In the genomic region with DNA sequence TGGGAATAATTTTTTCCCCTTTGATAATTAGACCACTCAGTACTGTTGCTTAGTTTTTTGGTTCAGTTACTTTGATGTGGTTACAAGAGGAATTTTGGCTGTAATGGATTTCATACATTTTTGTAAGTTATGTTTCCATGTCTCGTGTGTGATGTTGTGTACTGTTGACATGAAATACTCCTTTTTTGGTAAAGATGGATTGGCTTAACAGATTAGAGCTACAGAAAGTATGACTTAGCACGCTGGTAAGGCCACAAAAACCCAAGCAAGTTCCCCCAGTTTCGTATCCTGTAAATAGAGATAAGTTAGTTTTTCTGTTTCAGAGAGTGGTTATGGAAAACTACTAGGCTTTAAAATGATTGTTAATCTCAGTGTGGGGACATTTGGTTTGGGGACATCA, we compare ENCODE assay signal across 17 cellular contexts. TPM values are rescaled to one million over a fixed set of nuclear protein-coding genes. Genes with fewer than 3 reads are reported as not detected.
DNase-seq lines count a peak whose midpoint lies in the region; ATAC-seq and TF ChIP-seq lines count a peak whose summit lies in the region.
"Had no signal": no experiment of that assay in that cellular context is flagged by ENCODE, and none has a peak within 500 bp of the region (broad histone marks: within the 10 kb centered on the region; RNA-seq: fewer than 3 reads in every experiment).

No MANE protein-coding gene starts in this region.

- H3K27me3 ChIP-seq in right cardiac atrium (ENCODE audit: control insufficient read depth, insufficient read depth): no peaks in the 10 kb centered on the region

- TF ChIP-seq CTCF in AG10803 (conservative IDR thresholded peaks at IDR 0.05; ENCODE audit: low read length) (no peak), choroid plexus epithelial cell (conservative IDR thresholded peaks at IDR 0.05; ENCODE audit: low read depth, low read length) (no peak)

- no peaks in the 10 kb centered on the region for H3K9me3 ChIP-seq in right cardiac atrium (ENCODE audit: control insufficient read depth, low read length)

- peak; percentile 43 for DNase-seq in AG10803 (ENCODE audit: low read depth)
- peak; percentile 61 for DNase-seq in MV-4-11 (lab: John Stamatoyannopoulos, UW)
- DNase-seq in choroid plexus epithelial cell (ENCODE audit: low read depth): peak; percentile 6
- no peak for DNase-seq in NAMALWA (ENCODE audit: low spot score)
- no peak for DNase-seq in hepatic stellate cell (ENCODE audit: low spot score)
- no peak for DNase-seq in right cardiac atrium
- DNase-seq: activated CD4-positive, alpha-beta T cell treated with anti-CD3 and anti-CD28 coated beads, Interleukin-2, amount 50 U/mL, for 4 hours; activated naive CD8-positive, alpha-beta T cell treated with anti-CD3 and anti-CD28 coated beads, Interleukin-2, amount 10 ng/mL, durations not matched to agents 7 days and 5 days; glutamatergic neuron; Kasumi-1; NCI-H187; NCI-H524; stimulated activated CD8-positive, alpha-beta memory T cell treated with anti-CD3 and anti-CD28 coated beads, Interleukin-4, amount 100 ng/mL, for 48 hours; trophoblast cell had no signal

- H3K4me3 ChIP-seq in AG10803 (ENCODE audit: low read length) (no peak overlapping the region), choroid plexus epithelial cell (ENCODE audit: low read depth, low read length) (no peak overlapping the region), right cardiac atrium (ENCODE audit: low read length) (no peak overlapping the region)

- intact Hi-C loops in right cardiac atrium (cut with DNase I): no loop called here

- H3K4me1 ChIP-seq in right cardiac atrium (ENCODE audit: control insufficient read depth, insufficient read depth, low read length): no peaks in the 10 kb centered on the region

- WGBS in right cardiac atrium: 77% methylated on average over 3 of the region's 3 CpGs

- ATAC-seq in GM18907 (IDR thresholded peaks at IDR 0.05; ENCODE audit: unreplicated experiment): peak; percentile 60
- ATAC-seq in GM21390 (IDR thresholded peaks at IDR 0.05; ENCODE audit: unreplicated experiment): no peak
- ATAC-seq in right cardiac atrium: no peak

- no peak overlapping the region for H3K27ac ChIP-seq in right cardiac atrium (ENCODE audit: low read length)
- H3K27ac ChIP-seq: HL-60 had no signal

RNA-seq across cellular contexts. Expression of gene TBCEL, which starts 11.9 kb away (rescaled TPM):
- 10 to 100 TPM; 42.6 to 47.7 (median 46.0) TPM for total RNA-seq in right cardiac atrium
- polyA plus RNA-seq in right cardiac atrium: 6.2 TPM

Comparison
In these comparisons a context has a peak if more than half of its experiments do, and no peak if none do; other contexts are left out.
1. DNase-seq: peak in AG10803 (single experiment), MV-4-11 (single experiment) and choroid plexus epithelial cell (single experiment); none in NAMALWA (single experiment), hepatic stellate cell (single experiment) and right cardiac atrium (0 of 3).